In the genomic region with DNA sequence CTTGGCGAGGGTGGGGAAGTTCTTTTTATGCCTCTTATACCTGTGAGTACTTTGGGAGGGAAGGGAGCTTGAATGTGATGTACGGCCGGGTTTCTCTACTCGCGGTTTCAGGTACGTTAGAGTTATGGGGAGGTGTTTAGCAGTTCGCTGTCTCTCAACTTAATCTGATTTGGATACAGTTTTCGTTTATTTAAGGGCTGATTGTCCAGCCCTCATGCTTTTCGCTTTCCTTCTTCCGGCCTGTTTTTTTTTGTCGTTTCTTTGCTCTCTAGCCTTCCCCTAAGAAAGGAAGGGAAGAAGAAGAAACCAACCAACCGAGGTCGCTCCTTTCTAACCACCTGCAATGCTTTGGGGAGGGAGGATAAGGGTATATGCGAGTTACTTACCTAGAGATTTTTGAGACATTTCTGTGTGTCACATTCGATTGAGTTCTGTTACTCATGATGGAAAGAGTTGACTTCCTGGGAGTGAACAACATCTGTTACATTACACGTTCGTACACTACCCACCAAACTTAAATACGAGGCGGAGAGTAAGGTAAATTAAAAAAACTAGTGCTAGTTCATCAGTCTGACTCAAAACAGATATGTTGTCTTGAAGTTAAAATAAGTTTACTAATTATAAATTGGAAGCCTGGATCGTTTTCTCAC, we compare ENCODE assay signal across 8 cellular contexts. TPM values are rescaled to one million over a fixed set of nuclear protein-coding genes. Genes with fewer than 3 reads are reported as not detected.
DNase-seq lines count a peak whose midpoint lies in the region; TF ChIP-seq lines count a peak whose summit lies in the region.

No MANE protein-coding gene starts in this region.

- WGBS in transverse colon (ENCODE audit: low coverage in 1 of 2), 2 donors, result 2 to 5% methylated on average over 11 to 20 of the region's 20 CpGs

- POLR2A ChIA-PET in activated CD4-positive, alpha-beta memory T cell treated with anti-CD3 and anti-CD28 coated beads for 36 hours (lab: Charles Lee), result interaction anchor here (1.1 to 1.7 kb wide), 6 partner anchors 10 to 197 kb away, joined by 3 to 10 read pairs (median 6); partner anchors contain the start of genes LIPT1 and TSGA10
- POLR2A ChIA-PET in activated CD4-positive, alpha-beta memory T cell treated with anti-CD3 and anti-CD28 coated beads, Interleukin-2, amount 10 ng/mL, durations not matched to agents 7 days and 5 days (lab: Charles Lee), result interaction anchor here (1.0 to 3.7 kb wide), 10 partner anchors 10 to 1692 kb away, joined by 3 to 36 read pairs (median 6); partner anchors contain the start of genes C2orf15, COX5B, MITD1 and MRPL30
- POLR2A ChIA-PET in activated CD4-positive, alpha-beta T cell treated with anti-CD3 and anti-CD28 coated beads, Interleukin-2, amount 10 ng/mL, durations not matched to agents 7 days and 5 days (lab: Charles Lee), result interaction anchor here (0.6 kb wide), 1 partner anchor 491 kb away, joined by 3 read pairs; no protein-coding TSS in a partner anchor

- H3K4me3 Mint-ChIP-seq in activated CD4-positive, alpha-beta memory T cell treated with anti-CD3 and anti-CD28 coated beads for 36 hours, result no peak overlapping the region
- H3K4me3 Mint-ChIP-seq in activated CD4-positive, alpha-beta memory T cell treated with anti-CD3 and anti-CD28 coated beads, Interleukin-2, amount 10 ng/mL, durations not matched to agents 7 days and 5 days, result no peak overlapping the region
- H3K4me3 Mint-ChIP-seq in immature natural killer cell, result no peak overlapping the region
- H3K4me3 Mint-ChIP-seq in activated CD4-positive, alpha-beta T cell treated with anti-CD3 and anti-CD28 coated beads, Interleukin-2, amount 10 ng/mL, durations not matched to agents 7 days and 5 days, result no peak overlapping the region

- H3K4me3 ChIP-seq in WI38 (ENCODE audit: low read depth, low read length), result peak overlapping the region; percentile 95
- peak overlapping the region; percentile 91 to 98 (median 93) for H3K4me3 ChIP-seq in transverse colon

- no peak for TF ChIP-seq POLR2A in transverse colon (IDR thresholded peaks at IDR 0.05)

- H3K27me3 ChIP-seq in transverse colon, result no peaks in the 10 kb centered on the region

- CTCF ChIA-PET in activated CD4-positive, alpha-beta memory T cell treated with anti-CD3 and anti-CD28 coated beads for 36 hours (lab: Charles Lee), result interaction anchor here (0.5 to 1.4 kb wide), 2 partner anchors 10 to 47 kb away, joined by 3 to 5 read pairs; no protein-coding TSS in a partner anchor
- CTCF ChIA-PET in activated CD4-positive, alpha-beta memory T cell treated with anti-CD3 and anti-CD28 coated beads, Interleukin-2, amount 10 ng/mL, durations not matched to agents 7 days and 5 days (lab: Charles Lee), result interaction anchor here (1.5 to 4.7 kb wide), 7 partner anchors 9 to 272 kb away, joined by 3 to 21 read pairs (median 9); partner anchors contain the start of genes MITD1, MRPL30 and REV1
- CTCF ChIA-PET in activated CD4-positive, alpha-beta T cell treated with anti-CD3 and anti-CD28 coated beads, Interleukin-2, amount 10 ng/mL, durations not matched to agents 7 days and 5 days (lab: Charles Lee), result interaction anchor here (0.8 to 4.1 kb wide), 9 partner anchors 9 to 197 kb away, joined by 3 to 11 read pairs (median 6); partner anchors contain the start of gene C2orf15

- no peaks in the 10 kb centered on the region for H3K36me3 ChIP-seq in transverse colon

- H3K27ac ChIP-seq in transverse colon, result peak overlapping the region; percentile 93 to 97 (median 94)

- peak; percentile 18 for DNase-seq in activated CD4-positive, alpha-beta memory T cell treated with anti-CD3 and anti-CD28 coated beads for 36 hours
- no peak for DNase-seq in activated CD4-positive, alpha-beta memory T cell treated with anti-CD3 and anti-CD28 coated beads, Interleukin-2, amount 10 ng/mL, durations not matched to agents 7 days and 5 days
- DNase-seq in HS-5 (ENCODE audit: low read depth), result peak; percentile 52
- peak in 2 of 3 donors; percentile 1 to 22 for DNase-seq in immature natural killer cell
- no peak for DNase-seq in transverse colon
- DNase-seq in stimulated activated CD4-positive, alpha-beta T cell treated with anti-CD3 and anti-CD28 coated beads, Interleukin-4, amount 100 ng/mL, for 4 hours, result no peak
- DNase-seq in activated CD4-positive, alpha-beta T cell treated with anti-CD3 and anti-CD28 coated beads, Interleukin-2, amount 10 ng/mL, durations not matched to agents 7 days and 5 days, result no peak

- TF ChIP-seq CTCF in WI38 (IDR thresholded peaks at IDR 0.05; ENCODE audit: low read depth, low read length) (no peak), transverse colon (IDR thresholded peaks at IDR 0.05) (no peak)

- intact Hi-C loops in activated CD4-positive, alpha-beta memory T cell treated with anti-CD3 and anti-CD28 coated beads for 36 hours (cut with micrococcal nuclease), result loop anchor here (2.0 to 10.0 kb wide), 3 partner anchors 39 to 1247 kb away; partner anchors contain the start of gene MGAT4A
- intact Hi-C loops in transverse colon (cut with DNase I; ENCODE audit: low total_unique reads), result loop anchor here (2.0 kb wide), 1 partner anchor 153 kb away; the partner anchor contains the start of gene REV1

- H3K27ac Mint-ChIP-seq in activated CD4-positive, alpha-beta memory T cell treated with anti-CD3 and anti-CD28 coated beads for 36 hours, result no peak overlapping the region
- H3K27ac Mint-ChIP-seq in activated CD4-positive, alpha-beta memory T cell treated with anti-CD3 and anti-CD28 coated beads, Interleukin-2, amount 10 ng/mL, durations not matched to agents 7 days and 5 days, result no peak overlapping the region
- no peak overlapping the region for H3K27ac Mint-ChIP-seq in immature natural killer cell
- no peak overlapping the region for H3K27ac Mint-ChIP-seq in activated CD4-positive, alpha-beta T cell treated with anti-CD3 and anti-CD28 coated beads, Interleukin-2, amount 10 ng/mL, durations not matched to agents 7 days and 5 days

- peaks cover 16 to 47% (median 30%) of the 10 kb centered on the region in 4 donors for H3K4me1 ChIP-seq in transverse colon

- H3K9me3 Mint-ChIP-seq in activated CD4-positive, alpha-beta memory T cell treated with anti-CD3 and anti-CD28 coated beads for 36 hours, result no peaks in the 10 kb centered on the region
- no peaks in the 10 kb centered on the region for H3K9me3 Mint-ChIP-seq in activated CD4-positive, alpha-beta memory T cell treated with anti-CD3 and anti-CD28 coated beads, Interleukin-2, amount 10 ng/mL, durations not matched to agents 7 days and 5 days
- no peaks in the 10 kb centered on the region for H3K9me3 Mint-ChIP-seq in immature natural killer cell
- H3K9me3 Mint-ChIP-seq in activated CD4-positive, alpha-beta T cell treated with anti-CD3 and anti-CD28 coated beads, Interleukin-2, amount 10 ng/mL, durations not matched to agents 7 days and 5 days, result no peaks in the 10 kb centered on the region

- no peaks in the 10 kb centered on the region for H3K9me3 ChIP-seq in transverse colon

- H3K36me3 Mint-ChIP-seq in activated CD4-positive, alpha-beta memory T cell treated with anti-CD3 and anti-CD28 coated beads for 36 hours, result peaks cover 5% of the 10 kb centered on the region
- peaks cover 9% of the 10 kb centered on the region for H3K36me3 Mint-ChIP-seq in activated CD4-positive, alpha-beta memory T cell treated with anti-CD3 and anti-CD28 coated beads, Interleukin-2, amount 10 ng/mL, durations not matched to agents 7 days and 5 days (ENCODE audit: low read depth)
- peaks cover 0 to under 1% (median 0%) of the 10 kb centered on the region in 3 donors for H3K36me3 Mint-ChIP-seq in immature natural killer cell
- peaks cover 3% of the 10 kb centered on the region for H3K36me3 Mint-ChIP-seq in activated CD4-positive, alpha-beta T cell treated with anti-CD3 and anti-CD28 coated beads, Interleukin-2, amount 10 ng/mL, durations not matched to agents 7 days and 5 days (ENCODE audit: low read depth)

- in situ Hi-C loops in transverse colon (cut with MboI; ENCODE audit: low pct_ligation_motif_present in 1 of 4, low pct_unique_long_range_greater_than_20kb in 1 of 4, low sequenced_read_pairs in 3 of 4), result loop anchor here in 3 of 4 donors (10.0 to 25.0 kb wide), 4 partner anchors 149 to 924 kb away; partner anchors contain the start of genes MITD1 (in 3 of the 3), MRPL30 (in 3 of the 3) and REV1 (in 2 of the 3)

- no peak for TF ChIP-seq EP300 in transverse colon (IDR thresholded peaks at IDR 0.05; ENCODE audit: low read depth)

- peaks cover 57% of the 10 kb centered on the region for H3K4me1 Mint-ChIP-seq in activated CD4-positive, alpha-beta memory T cell treated with anti-CD3 and anti-CD28 coated beads for 36 hours (ENCODE audit: low read depth)
- H3K4me1 Mint-ChIP-seq in activated CD4-positive, alpha-beta memory T cell treated with anti-CD3 and anti-CD28 coated beads, Interleukin-2, amount 10 ng/mL, durations not matched to agents 7 days and 5 days, result peaks cover 53% of the 10 kb centered on the region
- peaks cover 12 to 34% of the 10 kb centered on the region in 2 donors for H3K4me1 Mint-ChIP-seq in immature natural killer cell
- peaks cover 50% of the 10 kb centered on the region for H3K4me1 Mint-ChIP-seq in activated CD4-positive, alpha-beta T cell treated with anti-CD3 and anti-CD28 coated beads, Interleukin-2, amount 10 ng/mL, durations not matched to agents 7 days and 5 days

- H3K27me3 Mint-ChIP-seq in activated CD4-positive, alpha-beta memory T cell treated with anti-CD3 and anti-CD28 coated beads for 36 hours, result no peaks in the 10 kb centered on the region
- no peaks in the 10 kb centered on the region for H3K27me3 Mint-ChIP-seq in activated CD4-positive, alpha-beta memory T cell treated with anti-CD3 and anti-CD28 coated beads, Interleukin-2, amount 10 ng/mL, durations not matched to agents 7 days and 5 days
- H3K27me3 Mint-ChIP-seq in immature natural killer cell (ENCODE audit: low read depth in 3 of 3), result peaks cover 0 to 1% (median 0%) of the 10 kb centered on the region in 3 donors
- no peaks in the 10 kb centered on the region for H3K27me3 Mint-ChIP-seq in activated CD4-positive, alpha-beta T cell treated with anti-CD3 and anti-CD28 coated beads, Interleukin-2, amount 10 ng/mL, durations not matched to agents 7 days and 5 days

RNA-seq across cellular contexts. Expression of gene EIF5B, which starts 0.9 kb away (rescaled TPM):
- 10 to 100 TPM; 69.7 to 72.0 TPM for total RNA-seq in activated CD4-positive, alpha-beta memory T cell treated with anti-CD3 and anti-CD28 coated beads for 36 hours
- 10 to 100 TPM; 37.3 to 38.3 TPM for total RNA-seq in activated CD4-positive, alpha-beta memory T cell treated with anti-CD3 and anti-CD28 coated beads, Interleukin-2, amount 10 ng/mL, durations not matched to agents 7 days and 5 days
- 10 to 100 TPM in 1 of 3 donors, 1 to 10 TPM in 2; 2.8 to 14.3 (median 2.9) TPM for polyA plus RNA-seq in immature natural killer cell
- 10 to 100 TPM; 13.1 to 32.6 (median 20.6) TPM for total RNA-seq in transverse colon
- total RNA-seq in activated CD4-positive, alpha-beta T cell treated with anti-CD3 and anti-CD28 coated beads, Interleukin-2, amount 10 ng/mL, durations not matched to agents 7 days and 5 days, result 10 to 100 TPM; 40.2 to 47.0 TPM

RNA-seq across cellular contexts. Expression of gene TXNDC9, which starts 1.9 kb away (rescaled TPM):
- 10 to 100 TPM; 29.6 to 30.5 TPM for total RNA-seq in activated CD4-positive, alpha-beta memory T cell treated with anti-CD3 and anti-CD28 coated beads for 36 hours
- total RNA-seq in activated CD4-positive, alpha-beta memory T cell treated with anti-CD3 and anti-CD28 coated beads, Interleukin-2, amount 10 ng/mL, durations not matched to agents 7 days and 5 days, result 10 to 100 TPM; 29.9 to 34.2 TPM
- 10 to 100 TPM; 58.7 to 74.6 (median 61.4) TPM for polyA plus RNA-seq in immature natural killer cell
- 10 to 100 TPM; 11.3 to 41.5 (median 33.2) TPM for total RNA-seq in transverse colon
- 10 to 100 TPM; 31.4 to 33.6 TPM for total RNA-seq in activated CD4-positive, alpha-beta T cell treated with anti-CD3 and anti-CD28 coated beads, Interleukin-2, amount 10 ng/mL, durations not matched to agents 7 days and 5 days

RNA-seq across cellular contexts. Expression of gene LYG1, which starts 37.1 kb away (rescaled TPM):
- 1 to 10 TPM in 1 of 2 experiments, under 1 TPM in 1; 0.29 to 1.2 TPM for total RNA-seq in activated CD4-positive, alpha-beta memory T cell treated with anti-CD3 and anti-CD28 coated beads for 36 hours
- 1 to 10 TPM in 1 of 2 experiments, under 1 TPM in 1; 0.88 to 1.2 TPM for total RNA-seq in activated CD4-positive, alpha-beta memory T cell treated with anti-CD3 and anti-CD28 coated beads, Interleukin-2, amount 10 ng/mL, durations not matched to agents 7 days and 5 days
- polyA plus RNA-seq in immature natural killer cell, result under 1 TPM in 1 of 3 donors, not detected in 2; 0.61 TPM
- 1 to 10 TPM in 1 of 4 donors, not detected in 3; 1.5 TPM for total RNA-seq in transverse colon
- total RNA-seq in activated CD4-positive, alpha-beta T cell treated with anti-CD3 and anti-CD28 coated beads, Interleukin-2, amount 10 ng/mL, durations not matched to agents 7 days and 5 days, result 1 to 10 TPM; 1.3 to 1.6 TPM

Comparison
In these comparisons a context has a peak if more than half of its experiments do, and no peak if none do; other contexts are left out.
1. DNase-seq: peak in activated CD4-positive, alpha-beta memory T cell treated with anti-CD3 and anti-CD28 coated beads for 36 hours (single experiment), HS-5 (single experiment) and immature natural killer cell (2 of 3); none in activated CD4-positive, alpha-beta memory T cell treated with anti-CD3 and anti-CD28 coated beads, Interleukin-2, amount 10 ng/mL, durations not matched to agents 7 days and 5 days (single experiment), transverse colon (single experiment), stimulated activated CD4-positive, alpha-beta T cell treated with anti-CD3 and anti-CD28 coated beads, Interleukin-4, amount 100 ng/mL, for 4 hours (0 of 2) and activated CD4-positive, alpha-beta T cell treated with anti-CD3 and anti-CD28 coated beads, Interleukin-2, amount 10 ng/mL, durations not matched to agents 7 days and 5 days (single experiment).